ENCODE assay signal across 13 cellular contexts in the genomic region with DNA sequence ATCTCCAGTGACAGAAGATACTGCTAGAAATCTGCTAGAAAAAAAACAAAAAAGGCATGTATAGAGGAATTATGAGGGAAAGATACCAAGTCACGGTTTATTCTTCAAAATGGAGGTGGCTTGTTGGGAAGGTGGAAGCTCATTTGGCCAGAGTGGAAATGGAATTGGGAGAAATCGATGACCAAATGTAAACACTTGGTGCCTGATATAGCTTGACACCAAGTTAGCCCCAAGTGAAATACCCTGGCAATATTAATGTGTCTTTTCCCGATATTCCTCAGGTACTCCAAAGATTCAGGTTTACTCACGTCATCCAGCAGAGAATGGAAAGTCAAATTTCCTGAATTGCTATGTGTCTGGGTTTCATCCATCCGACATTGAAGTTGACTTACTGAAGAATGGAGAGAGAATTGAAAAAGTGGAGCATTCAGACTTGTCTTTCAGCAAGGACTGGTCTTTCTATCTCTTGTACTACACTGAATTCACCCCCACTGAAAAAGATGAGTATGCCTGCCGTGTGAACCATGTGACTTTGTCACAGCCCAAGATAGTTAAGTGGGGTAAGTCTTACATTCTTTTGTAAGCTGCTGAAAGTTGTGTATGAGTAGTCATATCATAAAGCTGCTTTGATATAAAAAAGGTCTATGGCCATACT. TPM values are rescaled to one million over a fixed set of nuclear protein-coding genes. Genes with fewer than 3 reads are reported as not detected.
DNase-seq lines count a peak whose midpoint lies in the region; ATAC-seq and TF ChIP-seq lines count a peak whose summit lies in the region.
"Had no signal": no experiment of that assay in that cellular context is flagged by ENCODE, and none has a peak within 500 bp of the region (broad histone marks: within the 10 kb centered on the region; RNA-seq: fewer than 3 reads in every experiment).

No MANE protein-coding gene starts in this region.

- H3K36me3 ChIP-seq in MM.1S (replicated peaks; ENCODE audit: insufficient read depth, low read length) (peaks cover 32% of the 10 kb centered on the region), duodenal mucosa (ENCODE audit: control insufficient read depth in 1 of 2, insufficient read depth in 2 of 2, low read length in 2 of 2) (peaks cover 46 to 47% of the 10 kb centered on the region in 2 donors)

- peaks cover 59% of the 10 kb centered on the region for H3K4me1 ChIP-seq in MM.1S (ENCODE audit: low read length)
- peaks cover 34 to 35% of the 10 kb centered on the region in 2 donors for H3K4me1 ChIP-seq in duodenal mucosa (ENCODE audit: control insufficient read depth in 1 of 2, insufficient read depth in 2 of 2, low read length in 2 of 2)
- H3K4me1 ChIP-seq: prostate gland had no signal

- H3K36me3 Mint-ChIP-seq in activated CD4-positive, alpha-beta T cell treated with anti-CD3 and anti-CD28 coated beads for 36 hours (ENCODE audit: low read depth), result peaks cover 84% of the 10 kb centered on the region
- peaks cover 100% of the 10 kb centered on the region for H3K36me3 Mint-ChIP-seq in stimulated activated effector memory CD8-positive, alpha-beta T cell treated with anti-CD3 and anti-CD28 coated beads, Interleukin-12 subunit alpha, Interleukin-12 subunit beta, amount 100 ng/mL, for 72 hours

- no peak overlapping the region for H2AFZ ChIP-seq in MM.1S (ENCODE audit: low read length)

- H3F3A ChIP-seq in MM.1S (ENCODE audit: insufficient read depth, low read length), result peaks cover 81% of the 10 kb centered on the region

- TF ChIP-seq CTCF in MM.1S (IDR thresholded peaks at IDR 0.05; ENCODE audit: low read length), result no peak

- H3K79me2 ChIP-seq in MM.1S (ENCODE audit: low read length), result peaks cover 59% of the 10 kb centered on the region

- peaks cover 44% of the 10 kb centered on the region for H4K20me1 ChIP-seq in MM.1S (ENCODE audit: insufficient read depth, low read length)

- no peaks in the 10 kb centered on the region for H3K9me3 Mint-ChIP-seq in activated CD4-positive, alpha-beta T cell treated with anti-CD3 and anti-CD28 coated beads for 36 hours (ENCODE audit: low read depth)
- no peaks in the 10 kb centered on the region for H3K9me3 Mint-ChIP-seq in stimulated activated effector memory CD8-positive, alpha-beta T cell treated with anti-CD3 and anti-CD28 coated beads, Interleukin-12 subunit alpha, Interleukin-12 subunit beta, amount 100 ng/mL, for 72 hours

- H3K27ac ChIP-seq in MM.1S (ENCODE audit: low read length), result no peak overlapping the region
- no peak overlapping the region for H3K27ac ChIP-seq in duodenal mucosa (ENCODE audit: low read depth, low read length)
- H3K27ac ChIP-seq: prostate gland had no signal

- ATAC-seq in activated CD4-positive, alpha-beta T cell treated with anti-CD3 and anti-CD28 coated beads for 36 hours, result no peak
- no peak for ATAC-seq in stimulated activated effector memory CD8-positive, alpha-beta T cell treated with anti-CD3 and anti-CD28 coated beads, Interleukin-12 subunit alpha, Interleukin-12 subunit beta, amount 100 ng/mL, for 72 hours
- ATAC-seq in HG03342 (IDR thresholded peaks at IDR 0.05; ENCODE audit: unreplicated experiment), result no peak
- no peak for ATAC-seq in GM21526 (IDR thresholded peaks at IDR 0.05; ENCODE audit: low FRiP score, unreplicated experiment)
- ATAC-seq: left cardiac atrium had no signal

- peaks cover 55% of the 10 kb centered on the region for H3K4me1 Mint-ChIP-seq in activated CD4-positive, alpha-beta T cell treated with anti-CD3 and anti-CD28 coated beads for 36 hours
- peaks cover 79% of the 10 kb centered on the region for H3K4me1 Mint-ChIP-seq in stimulated activated effector memory CD8-positive, alpha-beta T cell treated with anti-CD3 and anti-CD28 coated beads, Interleukin-12 subunit alpha, Interleukin-12 subunit beta, amount 100 ng/mL, for 72 hours

- H3K9me3 ChIP-seq in MM.1S (replicated peaks; ENCODE audit: insufficient read depth, low read length), result no peaks in the 10 kb centered on the region
- H3K9me3 ChIP-seq in duodenal mucosa (ENCODE audit: control insufficient read depth in 1 of 2, low read length in 2 of 2), result no peaks in the 10 kb centered on the region
- H3K9me3 ChIP-seq: prostate gland had no signal

- no peaks in the 10 kb centered on the region for H3K27me3 ChIP-seq in MM.1S (replicated peaks; ENCODE audit: insufficient read depth, low read length)
- H3K27me3 ChIP-seq in duodenal mucosa (ENCODE audit: control insufficient read depth in 1 of 2, insufficient read depth in 2 of 2, low read length in 2 of 2), result no peaks in the 10 kb centered on the region

- intact Hi-C loops in activated CD4-positive, alpha-beta T cell treated with anti-CD3 and anti-CD28 coated beads for 36 hours (cut with DNase I, micrococcal nuclease), result no loop called here

- H3K27me3 Mint-ChIP-seq in activated CD4-positive, alpha-beta T cell treated with anti-CD3 and anti-CD28 coated beads for 36 hours, result no peaks in the 10 kb centered on the region

- H3K4me3 Mint-ChIP-seq in activated CD4-positive, alpha-beta T cell treated with anti-CD3 and anti-CD28 coated beads for 36 hours, result peak overlapping the region; percentile 96
- H3K4me3 Mint-ChIP-seq in stimulated activated effector memory CD8-positive, alpha-beta T cell treated with anti-CD3 and anti-CD28 coated beads, Interleukin-12 subunit alpha, Interleukin-12 subunit beta, amount 100 ng/mL, for 72 hours, result peak overlapping the region; percentile 99

- H3K9me2 ChIP-seq in MM.1S (replicated peaks; ENCODE audit: insufficient read depth, low read length), result no peaks in the 10 kb centered on the region

- DNase-seq in activated CD4-positive, alpha-beta T cell treated with anti-CD3 and anti-CD28 coated beads for 36 hours, result no peak
- no peak for DNase-seq in activated CD4-positive, alpha-beta T cell treated with anti-CD3 and anti-CD28 coated beads for 4 hours
- peak; percentile 4 for DNase-seq in MM.1S
- DNase-seq in stimulated activated effector memory CD8-positive, alpha-beta T cell treated with anti-CD3 and anti-CD28 coated beads, Interleukin-12 subunit alpha, Interleukin-12 subunit beta, amount 100 ng/mL, for 72 hours (ENCODE audit: low spot score in 2 of 2), result no peak
- no peak for DNase-seq in OCI-M1 (lab: John Stamatoyannopoulos, UW)
- DNase-seq: 8988T, foreskin melanocyte, left cardiac atrium, NCI-H1417 treated with DMSO at 0.1 percent for 48 hours had no signal

- H3K4me2 ChIP-seq in MM.1S (ENCODE audit: low read depth, low read length), result no peak overlapping the region

- H3K27ac Mint-ChIP-seq in activated CD4-positive, alpha-beta T cell treated with anti-CD3 and anti-CD28 coated beads for 36 hours, result peak overlapping the region; percentile 98
- H3K27ac Mint-ChIP-seq in stimulated activated effector memory CD8-positive, alpha-beta T cell treated with anti-CD3 and anti-CD28 coated beads, Interleukin-12 subunit alpha, Interleukin-12 subunit beta, amount 100 ng/mL, for 72 hours, result peak overlapping the region; percentile 100

- CTCF ChIA-PET in activated CD4-positive, alpha-beta T cell treated with anti-CD3 and anti-CD28 coated beads for 36 hours (lab: Charles Lee), result interaction anchor here (0.8 to 17.3 kb wide), 8 partner anchors 10 to 289 kb away, joined by 3 to 209 read pairs (median 4); a partner anchor contains a TSS

- no peak overlapping the region for H3K4me3 ChIP-seq in MM.1S (ENCODE audit: low read length)
- peak overlapping the region; percentile 11 to 17 for H3K4me3 ChIP-seq in duodenal mucosa (ENCODE audit: low read depth in 1 of 2, low read length in 2 of 2)
- H3K4me3 ChIP-seq: prostate gland had no signal

- H3K9ac ChIP-seq in MM.1S (ENCODE audit: low read length) (no peak overlapping the region), duodenal mucosa (ENCODE audit: low read depth in 1 of 2, low read length in 2 of 2) (peak overlapping the region in 1 of 2 donors; percentile 54)

- POLR2A ChIA-PET in activated CD4-positive, alpha-beta T cell treated with anti-CD3 and anti-CD28 coated beads for 36 hours (lab: Charles Lee), result interaction anchor here (0.6 to 13.9 kb wide), 5 partner anchors 11 to 51 kb away, joined by 4 to 474 read pairs (median 4); a partner anchor contains a TSS

RNA-seq across cellular contexts. Expression of a gene that starts 4.0 kb away (rescaled TPM):
- total RNA-seq in activated CD4-positive, alpha-beta T cell treated with anti-CD3 and anti-CD28 coated beads for 36 hours, result 1,000 to 10,000 TPM; 5,181 to 7,416 TPM

RNA-seq across cellular contexts. Expression of a gene that starts 4.1 kb away (rescaled TPM):
- 10 to 100 TPM; 11.2 to 14.1 TPM for total RNA-seq in activated CD4-positive, alpha-beta T cell treated with anti-CD3 and anti-CD28 coated beads for 36 hours

RNA-seq across cellular contexts. Expression of a gene that starts 21.1 kb away (rescaled TPM):
- 10 to 100 TPM; 65.8 to 67.9 TPM for total RNA-seq in activated CD4-positive, alpha-beta T cell treated with anti-CD3 and anti-CD28 coated beads for 36 hours

RNA-seq across cellular contexts. Expression of a gene that starts 51.8 kb away (rescaled TPM):
- total RNA-seq in activated CD4-positive, alpha-beta T cell treated with anti-CD3 and anti-CD28 coated beads for 36 hours, result 10 to 100 TPM; 76.2 to 88.7 TPM
